ENCODE assay signal across 14 cellular contexts in the genomic region with DNA sequence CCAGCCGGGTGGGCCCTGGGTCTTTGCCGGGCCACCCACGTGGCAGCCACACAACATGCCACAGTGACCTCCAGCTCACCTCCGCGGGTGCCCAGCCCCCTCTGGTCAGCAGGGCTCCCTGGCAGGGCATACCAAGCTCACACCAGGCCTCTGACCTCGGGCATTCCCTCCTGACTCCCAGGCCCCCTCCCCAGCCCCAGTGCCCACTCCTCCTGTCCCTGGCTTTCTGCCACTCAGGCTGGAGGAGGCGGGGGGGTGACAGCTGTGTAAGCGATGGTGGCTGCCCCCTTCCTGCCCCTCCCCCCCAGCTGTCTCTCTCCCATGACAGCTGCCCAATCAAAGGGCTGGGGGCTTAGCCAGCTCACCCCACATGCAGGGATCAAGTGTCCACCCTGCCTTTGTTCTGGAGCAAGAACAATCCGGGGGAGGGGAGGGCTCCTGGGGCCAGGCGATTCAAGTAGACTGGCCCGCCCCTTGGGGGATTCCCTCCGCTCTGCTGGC. TPM values are rescaled to one million over a fixed set of nuclear protein-coding genes. Genes with fewer than 3 reads are reported as not detected.
DNase-seq lines count a peak whose midpoint lies in the region; ATAC-seq and FAIRE-seq lines count a peak whose summit lies in the region.
"Had no signal": no experiment of that assay in that cellular context is flagged by ENCODE, and none has a peak within 500 bp of the region (broad histone marks: within the 10 kb centered on the region; RNA-seq: fewer than 3 reads in every experiment).

No MANE protein-coding gene starts in this region.

- DNase-seq in NCI-H1092 (lab: John Stamatoyannopoulos, UW) (peak; percentile 52), SHP77 (lab: John Stamatoyannopoulos, UW) (peak; percentile 76 to 78), left ventricle myocardium superior (peak; percentile 42), retina (peak; percentile 78), NCI-H774 (lab: John Stamatoyannopoulos, UW) (no peak), GOT3 (lab: John Stamatoyannopoulos, UW) (no peak), urothelium cell line (ENCODE audit: low spot score) (no peak)
- DNase-seq: CD4-positive, alpha-beta memory T cell; immature natural killer cell; KG1; testis had no signal

- ATAC-seq in left ventricle myocardium superior (no peak), HG02852 (IDR thresholded peaks at IDR 0.05; ENCODE audit: unreplicated experiment) (no peak)

- FAIRE-seq in urothelium cell line (lab: Jason Lieb, UNC), result no peak
- FAIRE-seq: TTC549 had no signal

- intact Hi-C loops in left ventricle myocardium superior (cut with micrococcal nuclease), result no loop called here

RNA-seq across cellular contexts. Expression of a gene that starts 3.3 kb away (rescaled TPM):
- 71.6 TPM for total RNA-seq in left ventricle myocardium superior

RNA-seq across cellular contexts. Expression of a gene that starts 8.8 kb away (rescaled TPM):
- 0.15 TPM for total RNA-seq in left ventricle myocardium superior
- total RNA-seq: activated CD8-positive, alpha-beta memory T cell treated with anti-CD3 and anti-CD28 coated beads for 36 hours; CD4-positive, alpha-beta memory T cell had no signal

RNA-seq across cellular contexts. Expression of a gene that starts 9.8 kb away (rescaled TPM):
- 13.1 TPM for total RNA-seq in left ventricle myocardium superior

RNA-seq across cellular contexts. Expression of a gene that starts 10.9 kb away (rescaled TPM):
- 27.0 TPM for total RNA-seq in left ventricle myocardium superior

RNA-seq across cellular contexts. Expression of a gene that starts 19.3 kb away (rescaled TPM):
- total RNA-seq in left ventricle myocardium superior, result 18.5 TPM

Comparison
In these comparisons a context has a peak if more than half of its experiments do, and no peak if none do; other contexts are left out.
1. DNase-seq: peak in NCI-H1092 (single experiment), SHP77 (2 of 2), left ventricle myocardium superior (single experiment) and retina (single experiment); none in NCI-H774 (single experiment), GOT3 (single experiment) and urothelium cell line (single experiment).